In genomic region chr1:58502519-58502918, GRCh38 we compare ENCODE assay signal across 33 cellular contexts.
"Had no signal": no experiment of that assay in that cellular context is flagged by ENCODE, and none has a peak within 500 bp of the region (broad histone marks: within the 10 kb centered on the region; RNA-seq: fewer than 3 reads in every experiment).

No MANE protein-coding gene starts in this region.

- H3K4me1 Mint-ChIP-seq: activated CD4-positive, alpha-beta memory T cell treated with anti-CD3 and anti-CD28 coated beads, Interleukin-2, amount 10 ng/mL, durations not matched to agents 7 days and 5 days; activated CD8-positive, alpha-beta memory T cell treated with anti-CD3 and anti-CD28 coated beads, Interleukin-2, amount 10 ng/mL, durations not matched to agents 7 days and 5 days; activated naive CD4-positive, alpha-beta T cell treated with anti-CD3 and anti-CD28 coated beads, Interleukin-2, amount 10 ng/mL, durations not matched to agents 7 days and 5 days; endodermal cell had no signal

- H3K9me3 Mint-ChIP-seq: activated CD4-positive, alpha-beta memory T cell treated with anti-CD3 and anti-CD28 coated beads, Interleukin-2, amount 10 ng/mL, durations not matched to agents 7 days and 5 days; activated CD4-positive, alpha-beta T cell treated with anti-CD3 and anti-CD28 coated beads, Interleukin-2, amount 10 ng/mL, durations not matched to agents 7 days and 5 days; activated naive CD4-positive, alpha-beta T cell treated with anti-CD3 and anti-CD28 coated beads, Interleukin-2, amount 10 ng/mL, durations not matched to agents 7 days and 5 days; activated naive CD4-positive, alpha-beta T cell treated with anti-CD3 and anti-CD28 coated beads, Interleukin-2, amount 50 U/mL, for 72 hours; activated T-helper 1 cell treated with anti-CD3 and anti-CD28 coated beads, Interleukin-12 subunit alpha, Interleukin-12 subunit beta, Interleukin-2, Interleukin-4 antibody, amounts not matched to agents 30 ng/mL and 10 ng/mL and 1 ng/mL, durations not matched to agents 14 hours and 24 hours and 36 hours; endodermal cell; T-helper 2 cell treated with Interferon-gamma antibody and Interleukin-4, amounts not matched to agents 5 μg/mL and 100 μg/mL, for 36 hours had no signal

- H3K36me3 ChIP-seq: adrenal gland, colonic mucosa, WERI-Rb-1 had no signal

- H3K27me3 ChIP-seq: adrenal gland, body of pancreas, colonic mucosa, heart left ventricle had no signal

- H3K27me3 Mint-ChIP-seq: activated CD4-positive, alpha-beta memory T cell treated with anti-CD3 and anti-CD28 coated beads, Interleukin-2, amount 10 ng/mL, durations not matched to agents 7 days and 5 days; activated CD4-positive, alpha-beta T cell treated with anti-CD3 and anti-CD28 coated beads for 36 hours; activated CD4-positive, alpha-beta T cell treated with anti-CD3 and anti-CD28 coated beads, Interleukin-2, amount 10 ng/mL, durations not matched to agents 7 days and 5 days; activated CD8-positive, alpha-beta memory T cell treated with anti-CD3 and anti-CD28 coated beads, Interleukin-2, amount 10 ng/mL, durations not matched to agents 7 days and 5 days; activated naive CD4-positive, alpha-beta T cell treated with anti-CD3 and anti-CD28 coated beads, Interleukin-2, amount 10 ng/mL, durations not matched to agents 7 days and 5 days; T-helper 17 cell had no signal

- H3K4me3 Mint-ChIP-seq: activated CD4-positive, alpha-beta memory T cell treated with anti-CD3 and anti-CD28 coated beads, Interleukin-2, amount 10 ng/mL, durations not matched to agents 7 days and 5 days; activated CD4-positive, alpha-beta T cell treated with anti-CD3 and anti-CD28 coated beads for 36 hours; activated CD4-positive, alpha-beta T cell treated with anti-CD3 and anti-CD28 coated beads, Interleukin-2, amount 10 ng/mL, durations not matched to agents 7 days and 5 days; activated CD8-positive, alpha-beta memory T cell treated with anti-CD3 and anti-CD28 coated beads, Interleukin-2, amount 10 ng/mL, durations not matched to agents 7 days and 5 days; activated naive CD4-positive, alpha-beta T cell treated with anti-CD3 and anti-CD28 coated beads, Interleukin-2, amount 10 ng/mL, durations not matched to agents 7 days and 5 days; activated T-helper 1 cell treated with anti-CD3 and anti-CD28 coated beads, Interleukin-12 subunit alpha, Interleukin-12 subunit beta, Interleukin-2, Interleukin-4 antibody, amounts not matched to agents 30 ng/mL and 10 ng/mL and 1 ng/mL, durations not matched to agents 14 hours and 24 hours and 36 hours; endodermal cell; T-helper 17 cell; T-helper 2 cell treated with Interferon-gamma antibody and Interleukin-4, amounts not matched to agents 5 μg/mL and 100 μg/mL, for 36 hours had no signal

- H3K4me3 ChIP-seq: adrenal gland, body of pancreas, colonic mucosa, heart left ventricle had no signal

- H3K4me1 ChIP-seq: body of pancreas, colonic mucosa had no signal

- H3K9me3 ChIP-seq: adrenal gland, body of pancreas, colonic mucosa, heart left ventricle had no signal

- H3K27ac Mint-ChIP-seq: activated CD4-positive, alpha-beta memory T cell treated with anti-CD3 and anti-CD28 coated beads, Interleukin-2, amount 10 ng/mL, durations not matched to agents 7 days and 5 days; activated CD4-positive, alpha-beta T cell treated with anti-CD3 and anti-CD28 coated beads for 36 hours; activated CD4-positive, alpha-beta T cell treated with anti-CD3 and anti-CD28 coated beads, Interleukin-2, amount 10 ng/mL, durations not matched to agents 7 days and 5 days; activated CD8-positive, alpha-beta memory T cell treated with anti-CD3 and anti-CD28 coated beads, Interleukin-2, amount 10 ng/mL, durations not matched to agents 7 days and 5 days; activated naive CD4-positive, alpha-beta T cell treated with anti-CD3 and anti-CD28 coated beads, Interleukin-2, amount 10 ng/mL, durations not matched to agents 7 days and 5 days; activated T-helper 1 cell treated with anti-CD3 and anti-CD28 coated beads, Interleukin-12 subunit alpha, Interleukin-12 subunit beta, Interleukin-2, Interleukin-4 antibody, amounts not matched to agents 30 ng/mL and 10 ng/mL and 1 ng/mL, durations not matched to agents 14 hours and 24 hours and 36 hours; endodermal cell; T-helper 17 cell; T-helper 2 cell treated with Interferon-gamma antibody and Interleukin-4, amounts not matched to agents 5 μg/mL and 100 μg/mL, for 36 hours had no signal

- ATAC-seq: activated CD4-positive, alpha-beta T cell treated with anti-CD3 and anti-CD28 coated beads for 36 hours; activated CD8-positive, alpha-beta memory T cell treated with anti-CD3 and anti-CD28 coated beads, Interleukin-2, amount 10 ng/mL, durations not matched to agents 7 days and 5 days; body of pancreas; esophagus mucosa; heart left ventricle; T-helper 17 cell had no signal

- DNase-seq: activated CD4-positive, alpha-beta memory T cell treated with anti-CD3 and anti-CD28 coated beads, Interleukin-2, amount 10 ng/mL, durations not matched to agents 7 days and 5 days; activated CD4-positive, alpha-beta T cell treated with anti-CD3 and anti-CD28 coated beads for 36 hours; activated CD4-positive, alpha-beta T cell treated with anti-CD3 and anti-CD28 coated beads, Interleukin-2, amount 10 ng/mL, durations not matched to agents 7 days and 5 days; activated CD4-positive, alpha-beta T cell treated with anti-CD3 and anti-CD28 coated beads, Interleukin-2, amount 50 U/mL, for 4 hours; activated CD4-positive, CD25-positive, alpha-beta regulatory T cell; activated CD4-positive, CD25-positive, alpha-beta regulatory T cell treated with anti-CD3 and anti-CD28 coated beads, Interleukin-2, amount 50 U/mL, for 72 hours; activated CD8-positive, alpha-beta memory T cell treated with anti-CD3 and anti-CD28 coated beads, Interleukin-2, amount 10 ng/mL, durations not matched to agents 7 days and 5 days; activated CD8-positive, alpha-beta memory T cell treated with anti-CD3 and anti-CD28 coated beads, Interleukin-2, amount 50 U/mL, for 4 hours; activated gamma-delta T cell; activated naive CD4-positive, alpha-beta T cell; activated naive CD4-positive, alpha-beta T cell treated with anti-CD3 and anti-CD28 coated beads, Interleukin-2, amount 10 ng/mL, durations not matched to agents 7 days and 5 days; activated T-cell treated with anti-CD3 and anti-CD28 coated beads, Interleukin-2, amount 50 U/mL, for 1 hour; activated T-cell treated with anti-CD3 and anti-CD28 coated beads, Interleukin-2, amount 50 U/mL, for 48 hours; adrenal gland; amygdala; aorta; body of pancreas; caudate nucleus; cerebellar nuclear complex; colonic mucosa; effector memory CD4-positive, alpha-beta T cell; endodermal cell; foreskin fibroblast; glutamatergic neuron; heart left ventricle; T-helper 1 cell; T-helper 17 cell; T1000; WERI-Rb-1 had no signal

- H3K27ac ChIP-seq: adrenal gland, body of pancreas, colonic mucosa, heart left ventricle, WERI-Rb-1 had no signal
